26 cellular contexts compared by ENCODE assay signal in genomic region chr9:38281196-38281595, GRCh38.
"Had no signal": no experiment of that assay in that cellular context is flagged by ENCODE, and none has a peak within 500 bp of the region (broad histone marks: within the 10 kb centered on the region; RNA-seq: fewer than 3 reads in every experiment).

No MANE protein-coding gene starts in this region.

- H3K27me3 ChIP-seq: ovary, testis, thyroid gland, transverse colon, upper lobe of left lung, vagina had no signal

- H3K4me3 ChIP-seq: left ventricle myocardium inferior, lung, mucosa of descending colon, ovary, skin epidermis, stomach, testis, thyroid gland, transverse colon, upper lobe of left lung, vagina had no signal

- H3K36me3 ChIP-seq: left ventricle myocardium inferior, ovary, stomach, thyroid gland, transverse colon, upper lobe of left lung, vagina had no signal

- H3K27ac Mint-ChIP-seq: naive thymus-derived CD4-positive, alpha-beta T cell; natural killer cell treated with Interleukin-12 subunit alpha and Interleukin-12 subunit beta and Interleukin-15 and Interleukin-18, amount 100 ng/mL, for 72 hours; progenitor cell of endocrine pancreas; stimulated activated naive B cell treated with anti-CD40 and anti-IgM and Interleukin-4, amounts not matched to agents 10 μg/mL and 1 μg/mL and 100 μg/mL, for 72 hours had no signal

- H3K27me3 Mint-ChIP-seq: natural killer cell treated with Interleukin-12 subunit alpha and Interleukin-12 subunit beta and Interleukin-15 and Interleukin-18, amount 100 ng/mL, for 72 hours had no signal

- H3K9me3 Mint-ChIP-seq: natural killer cell treated with Interleukin-12 subunit alpha and Interleukin-12 subunit beta and Interleukin-15 and Interleukin-18, amount 100 ng/mL, for 72 hours; stimulated activated naive B cell treated with anti-CD40 and anti-IgM and Interleukin-4, amounts not matched to agents 10 μg/mL and 1 μg/mL and 100 μg/mL, for 72 hours had no signal

- ATAC-seq: mucosa of descending colon; naive thymus-derived CD4-positive, alpha-beta T cell; natural killer cell treated with Interleukin-12 subunit alpha and Interleukin-12 subunit beta and Interleukin-15 and Interleukin-18, amount 100 ng/mL, for 72 hours; right cardiac atrium; sciatic nerve; stimulated activated naive B cell treated with anti-CD40 and anti-IgM and Interleukin-4, amounts not matched to agents 10 μg/mL and 1 μg/mL and 100 μg/mL, for 72 hours; stimulated activated naive CD8-positive, alpha-beta T cell treated with anti-CD3 and anti-CD28 coated beads, Interleukin-15, Interleukin-2, amounts not matched to agents 100 U/mL and 50 U/mL, for 24 hours had no signal

- H3K9me3 ChIP-seq: left ventricle myocardium inferior, mucosa of descending colon, ovary, stomach, testis, thyroid gland, transverse colon, upper lobe of left lung, vagina had no signal

- H3K36me3 Mint-ChIP-seq: naive thymus-derived CD4-positive, alpha-beta T cell; natural killer cell treated with Interleukin-12 subunit alpha and Interleukin-12 subunit beta and Interleukin-15 and Interleukin-18, amount 100 ng/mL, for 72 hours; stimulated activated naive B cell treated with anti-CD40 and anti-IgM and Interleukin-4, amounts not matched to agents 10 μg/mL and 1 μg/mL and 100 μg/mL, for 72 hours had no signal

- H3K4me3 Mint-ChIP-seq: naive thymus-derived CD4-positive, alpha-beta T cell; stimulated activated naive B cell treated with anti-CD40 and anti-IgM and Interleukin-4, amounts not matched to agents 10 μg/mL and 1 μg/mL and 100 μg/mL, for 72 hours had no signal

- H3K27ac ChIP-seq: left ventricle myocardium inferior, ovary, skin epidermis, stomach, testis, thyroid gland, transverse colon, upper lobe of left lung, vagina had no signal

- H3K4me1 Mint-ChIP-seq: stimulated activated naive B cell treated with anti-CD40 and anti-IgM and Interleukin-4, amounts not matched to agents 10 μg/mL and 1 μg/mL and 100 μg/mL, for 72 hours had no signal

- H3K4me1 ChIP-seq: left ventricle myocardium inferior, stomach, testis, thyroid gland, upper lobe of left lung, vagina had no signal

- DNase-seq: hypothalamus; islet precursor cell; left ventricle myocardium inferior; mesendoderm; midbrain; mucosa of descending colon; naive thymus-derived CD4-positive, alpha-beta T cell; ovary; right cardiac atrium; stimulated activated CD4-positive, alpha-beta T cell treated with anti-CD3 and anti-CD28 coated beads, Interleukin-12 subunit alpha, Interleukin-12 subunit beta, amount 100 ng/mL, for 4 hours; stimulated activated CD4-positive, alpha-beta T cell treated with anti-CD3 and anti-CD28 coated beads, Interleukin-15, amount 100 ng/mL, for 24 hours; stimulated activated CD4-positive, alpha-beta T cell treated with anti-CD3 and anti-CD28 coated beads, Interleukin-2, amount 100 ng/mL, for 24 hours; stimulated activated CD4-positive, alpha-beta T cell treated with anti-CD3 and anti-CD28 coated beads, Interleukin-4, amount 100 ng/mL, for 1 hour; stimulated activated naive B cell treated with anti-CD40 and anti-IgM and Interleukin-4, amounts not matched to agents 10 μg/mL and 1 μg/mL and 100 μg/mL, for 72 hours; stimulated activated naive CD8-positive, alpha-beta T cell treated with anti-CD3 and anti-CD28 coated beads, Interleukin-15, Interleukin-2, amounts not matched to agents 100 U/mL and 50 U/mL, for 24 hours; stomach; testis; thyroid gland; transverse colon; upper lobe of left lung had no signal
